ENCODE assay signal across 1 cellular context in genomic region chr1:162397039-162397448, GRCh38.
A peak's percentile ranks its signal among the peaks of the same experiment; 100 is the strongest.
TF ChIP-seq lines count a peak whose summit lies in the region.

No MANE protein-coding gene starts in this region.

TF ChIP-seq in K562, 482 proteins besides CTCF, POLR2A, EP300 and RAD21 (continued from another document and continues in another):
- no peak for TF ChIP-seq USF1 (CRISPR knock-in tag; IDR thresholded peaks at IDR 0.05)
- TF ChIP-seq POLR3A (IDR thresholded peaks at IDR 0.05; ENCODE audit: borderline replicate concordance, extremely low read depth, insufficient read depth, insufficient read length) = no peak
- TF ChIP-seq C11orf30 (IDR thresholded peaks at IDR 0.05; ENCODE audit: low read depth) = no peak
- TF ChIP-seq SMC3 (conservative IDR thresholded peaks at IDR 0.05; ENCODE audit: insufficient read depth, low read depth, low read length) = peak; percentile 41; the same call in 1 of the 2 replicates
- TF ChIP-seq U2AF2 (optimal IDR thresholded peaks at IDR 0.05; ENCODE audit: low read depth, low read length) = no peak
- TF ChIP-seq CTCFL (IDR thresholded peaks at IDR 0.05; ENCODE audit: borderline replicate concordance, insufficient read depth, low read depth, low read length, poor library complexity, severe bottlenecking) = peak; percentile 18
- no peak for TF ChIP-seq EGR1 (conservative IDR thresholded peaks at IDR 0.05)
- no peak for TF ChIP-seq ZBTB9 (CRISPR knock-in tag; IDR thresholded peaks at IDR 0.05)
- TF ChIP-seq SIN3B (IDR thresholded peaks at IDR 0.05; ENCODE audit: low read depth) = no peak
- TF ChIP-seq TCF3 (CRISPR knock-in tag; IDR thresholded peaks at IDR 0.05) = peak; percentile 82
- no peak for TF ChIP-seq GTF2A2 (tag; IDR thresholded peaks at IDR 0.05)
- no peak for TF ChIP-seq ZFPM2 (CRISPR knock-in tag; IDR thresholded peaks at IDR 0.05)
- no peak for TF ChIP-seq ZNF282 (CRISPR knock-in tag; IDR thresholded peaks at IDR 0.05)
- peak; percentile 47; the same call in 1 of the 2 replicates for TF ChIP-seq HMBOX1 (IDR thresholded peaks at IDR 0.05)
- TF ChIP-seq BRCA1 (IDR thresholded peaks at IDR 0.05) = no peak
- TF ChIP-seq BRCA1 (CRISPR knock-in tag; IDR thresholded peaks at IDR 0.05) = no peak
- no peak for TF ChIP-seq KDM4B (IDR thresholded peaks at IDR 0.05; ENCODE audit: borderline replicate concordance in 2 of 2, low read depth in 1 of 2)
- no peak for TF ChIP-seq MCM2 (IDR thresholded peaks at IDR 0.05; ENCODE audit: low read depth)
- TF ChIP-seq ZNF165 (CRISPR knock-in tag; IDR thresholded peaks at IDR 0.05; ENCODE audit: borderline replicate concordance) = no peak
- TF ChIP-seq CBFA2T3 (IDR thresholded peaks at IDR 0.05) = peak; percentile 87
- no peak for TF ChIP-seq RBBP5 (IDR thresholded peaks at IDR 0.05; ENCODE audit: borderline replicate concordance, insufficient read depth, low read length, poor library complexity, severe bottlenecking)
- TF ChIP-seq ZNF740 (CRISPR knock-in tag; IDR thresholded peaks at IDR 0.05) = no peak
- no peak for TF ChIP-seq ZNF740 (tag; IDR thresholded peaks at IDR 0.05)
- TF ChIP-seq E2F8 (IDR thresholded peaks at IDR 0.05; ENCODE audit: low read depth, partially characterized antibody) = peak; percentile 58
- peak; percentile 63 for TF ChIP-seq SMAD4 (CRISPR knock-in tag; conservative IDR thresholded peaks at IDR 0.05)
- no peak for TF ChIP-seq THRA (IDR thresholded peaks at IDR 0.05)
- no peak for TF ChIP-seq CREBBP (IDR thresholded peaks at IDR 0.05; ENCODE audit: low read depth, low read length)
- no peak for TF ChIP-seq RERE (CRISPR knock-in tag; IDR thresholded peaks at IDR 0.05; ENCODE audit: borderline replicate concordance)
- no peak for TF ChIP-seq RUNX1 (IDR thresholded peaks at IDR 0.05; ENCODE audit: low read depth)
- TF ChIP-seq ZNF197 (CRISPR knock-in tag; IDR thresholded peaks at IDR 0.05; ENCODE audit: low read depth) = no peak
- no peak for TF ChIP-seq BDP1 (IDR thresholded peaks at IDR 0.05; ENCODE audit: insufficient read depth, insufficient read length)
- no peak for TF ChIP-seq GATAD2B (IDR thresholded peaks at IDR 0.05; ENCODE audit: borderline replicate concordance)
- TF ChIP-seq SIRT6 (IDR thresholded peaks at IDR 0.05; ENCODE audit: low read depth, low read length) = no peak
- no peak for TF ChIP-seq MAFK (IDR thresholded peaks at IDR 0.05; ENCODE audit: low read length)
- no peak for TF ChIP-seq ZNF324 (CRISPR knock-in tag; IDR thresholded peaks at IDR 0.05)
- TF ChIP-seq AFF1 (IDR thresholded peaks at IDR 0.05; ENCODE audit: low read depth in 1 of 2, partially characterized antibody in 2 of 2) = no peak
- no peak for TF ChIP-seq FOXA3 (CRISPR knock-in tag; conservative IDR thresholded peaks at IDR 0.05 in 1 of 2, IDR thresholded peaks at IDR 0.05 in 1 of 2)
- TF ChIP-seq DNMT1 (IDR thresholded peaks at IDR 0.05) = no peak
- no peak for TF ChIP-seq TFE3 (CRISPR knock-in tag; IDR thresholded peaks at IDR 0.05)
- TF ChIP-seq ZNF766 (CRISPR knock-in tag; conservative IDR thresholded peaks at IDR 0.05) = no peak
